ENCODE assay signal across 1 cellular context in the genomic region with DNA sequence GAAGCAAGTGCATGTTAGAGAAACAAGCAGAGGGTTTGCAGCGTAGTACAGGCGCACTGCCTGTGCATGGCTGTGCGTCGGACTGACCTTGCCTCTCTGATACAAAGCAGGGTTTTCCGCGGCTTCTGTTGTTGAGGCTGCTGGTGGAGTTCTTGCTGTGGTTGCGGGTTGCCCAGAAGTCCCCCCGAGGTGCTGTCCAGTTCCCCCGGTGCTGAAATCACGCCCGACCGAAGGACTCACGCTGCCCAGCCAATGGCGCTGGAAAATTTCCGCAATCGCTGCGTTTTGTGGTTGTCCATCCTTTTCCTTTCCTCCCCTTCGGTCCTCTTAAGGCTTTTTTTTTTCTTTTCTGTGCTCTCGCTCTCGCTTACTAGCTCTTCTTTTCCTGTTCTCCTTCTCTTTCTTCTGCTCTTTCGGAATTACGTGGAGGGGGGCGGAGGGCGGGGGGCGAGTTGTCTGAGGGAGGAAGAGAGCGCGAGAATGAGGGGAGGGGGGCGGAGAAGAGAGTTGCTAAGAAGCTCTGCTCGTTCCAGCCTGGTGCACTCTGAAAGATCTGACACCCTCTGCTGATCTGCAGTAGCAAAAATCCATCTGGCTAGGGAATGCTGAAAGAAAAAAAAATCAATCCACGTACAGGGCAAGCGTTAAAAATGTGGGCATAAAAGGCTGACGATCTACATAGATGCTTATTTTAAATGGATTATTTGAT.
TF ChIP-seq lines count a peak whose summit lies in the region.

A gene with protein sequence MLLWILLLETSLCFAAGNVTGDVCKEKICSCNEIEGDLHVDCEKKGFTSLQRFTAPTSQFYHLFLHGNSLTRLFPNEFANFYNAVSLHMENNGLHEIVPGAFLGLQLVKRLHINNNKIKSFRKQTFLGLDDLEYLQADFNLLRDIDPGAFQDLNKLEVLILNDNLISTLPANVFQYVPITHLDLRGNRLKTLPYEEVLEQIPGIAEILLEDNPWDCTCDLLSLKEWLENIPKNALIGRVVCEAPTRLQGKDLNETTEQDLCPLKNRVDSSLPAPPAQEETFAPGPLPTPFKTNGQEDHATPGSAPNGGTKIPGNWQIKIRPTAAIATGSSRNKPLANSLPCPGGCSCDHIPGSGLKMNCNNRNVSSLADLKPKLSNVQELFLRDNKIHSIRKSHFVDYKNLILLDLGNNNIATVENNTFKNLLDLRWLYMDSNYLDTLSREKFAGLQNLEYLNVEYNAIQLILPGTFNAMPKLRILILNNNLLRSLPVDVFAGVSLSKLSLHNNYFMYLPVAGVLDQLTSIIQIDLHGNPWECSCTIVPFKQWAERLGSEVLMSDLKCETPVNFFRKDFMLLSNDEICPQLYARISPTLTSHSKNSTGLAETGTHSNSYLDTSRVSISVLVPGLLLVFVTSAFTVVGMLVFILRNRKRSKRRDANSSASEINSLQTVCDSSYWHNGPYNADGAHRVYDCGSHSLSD (minus strand): TSS at position 558 of the 709 bp plus-strand sequence. CDS start 967 bp downstream, outside the sequence.

TF ChIP-seq in WTC11, 78 proteins besides CTCF, POLR2A, EP300 and RAD21 (continued from another document and continues in another):
- TF ChIP-seq, protein P1, sequence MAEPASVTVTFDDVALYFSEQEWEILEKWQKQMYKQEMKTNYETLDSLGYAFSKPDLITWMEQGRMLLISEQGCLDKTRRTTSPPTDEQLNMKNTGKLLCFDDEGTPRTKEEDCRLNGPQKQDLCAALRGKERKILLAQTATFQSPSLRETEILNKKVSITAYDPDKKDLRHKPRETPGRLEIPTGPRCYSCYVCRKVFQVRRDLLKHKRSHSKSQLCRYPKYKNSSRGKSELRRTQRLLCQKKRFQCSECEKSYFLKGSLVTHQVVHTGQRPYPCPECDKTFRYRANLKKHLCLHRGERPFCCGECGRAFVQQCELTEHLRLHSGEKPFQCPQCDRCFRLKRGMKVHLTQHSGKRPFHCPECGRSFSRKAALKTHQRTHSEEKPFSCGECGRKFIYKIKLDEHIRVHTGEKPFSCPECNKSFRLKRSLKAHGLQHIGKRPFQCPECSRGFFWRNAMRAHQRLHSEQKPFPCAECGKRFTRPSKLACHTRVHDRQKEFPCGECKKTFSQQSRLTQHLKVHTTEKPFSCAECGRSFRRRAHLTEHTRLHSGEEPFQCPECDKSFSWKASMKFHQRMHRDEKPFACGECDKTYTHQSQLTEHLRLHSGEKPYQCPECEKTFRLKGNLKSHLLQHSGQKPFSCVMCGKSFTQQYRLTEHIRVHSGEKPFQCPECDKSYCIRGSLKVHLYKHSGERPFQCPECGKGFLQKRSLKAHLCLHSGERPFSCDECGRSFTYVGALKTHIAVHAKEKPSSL (CRISPR knock-in tag; conservative IDR thresholded peaks at IDR 0.05), result no peak
- TF ChIP-seq JAZF1 (CRISPR knock-in tag; IDR thresholded peaks at IDR 0.05) (no peak), HMGA2 (CRISPR knock-in tag; IDR thresholded peaks at IDR 0.05) (no peak), TCF7 (CRISPR knock-in tag; IDR thresholded peaks at IDR 0.05; ENCODE audit: low read depth) (no peak), RELA (CRISPR knock-in tag; IDR thresholded peaks at IDR 0.05; ENCODE audit: borderline replicate concordance) (no peak), ZNF138 (CRISPR knock-in tag; conservative IDR thresholded peaks at IDR 0.05) (no peak), TEAD1 (CRISPR knock-in tag; IDR thresholded peaks at IDR 0.05) (peak; percentile 79), NR3C1 (CRISPR knock-in tag; conservative IDR thresholded peaks at IDR 0.05; ENCODE audit: low read depth) (no peak), ESRRA (CRISPR knock-in tag; IDR thresholded peaks at IDR 0.05; ENCODE audit: borderline replicate concordance) (peak; percentile 73; the same call in 1 of the 2 replicates), MYBL2 (CRISPR knock-in tag; IDR thresholded peaks at IDR 0.05) (peak; percentile 65; the same call in 1 of the 2 replicates), ZNF121 (CRISPR knock-in tag; IDR thresholded peaks at IDR 0.05) (no peak), ZNF232 (CRISPR knock-in tag; IDR thresholded peaks at IDR 0.05) (peak; percentile 70; the same call in 1 of the 2 replicates), IRF2 (CRISPR knock-in tag; IDR thresholded peaks at IDR 0.05; ENCODE audit: borderline replicate concordance, low read depth) (no peak), SMAD3 (CRISPR knock-in tag; IDR thresholded peaks at IDR 0.05; ENCODE audit: borderline replicate concordance) (peak; percentile 91), ZNF219 (CRISPR knock-in tag; IDR thresholded peaks at IDR 0.05; ENCODE audit: borderline replicate concordance) (0 out of 2 replicates have a peak, but pooled peaks have one; percentile 75), JUN (CRISPR knock-in tag; IDR thresholded peaks at IDR 0.05) (peak; percentile 74; the same call in 1 of the 2 replicates), CREB1 (CRISPR knock-in tag; IDR thresholded peaks at IDR 0.05) (peak; percentile 67; the same call in 1 of the 2 replicates), ELF4 (CRISPR knock-in tag; IDR thresholded peaks at IDR 0.05; ENCODE audit: low read depth) (no peak), FOXP1 (CRISPR knock-in tag; IDR thresholded peaks at IDR 0.05; ENCODE audit: borderline replicate concordance) (peak; percentile 93), CREM (CRISPR knock-in tag; IDR thresholded peaks at IDR 0.05) (no peak)
- TF ChIP-seq, protein P2, sequence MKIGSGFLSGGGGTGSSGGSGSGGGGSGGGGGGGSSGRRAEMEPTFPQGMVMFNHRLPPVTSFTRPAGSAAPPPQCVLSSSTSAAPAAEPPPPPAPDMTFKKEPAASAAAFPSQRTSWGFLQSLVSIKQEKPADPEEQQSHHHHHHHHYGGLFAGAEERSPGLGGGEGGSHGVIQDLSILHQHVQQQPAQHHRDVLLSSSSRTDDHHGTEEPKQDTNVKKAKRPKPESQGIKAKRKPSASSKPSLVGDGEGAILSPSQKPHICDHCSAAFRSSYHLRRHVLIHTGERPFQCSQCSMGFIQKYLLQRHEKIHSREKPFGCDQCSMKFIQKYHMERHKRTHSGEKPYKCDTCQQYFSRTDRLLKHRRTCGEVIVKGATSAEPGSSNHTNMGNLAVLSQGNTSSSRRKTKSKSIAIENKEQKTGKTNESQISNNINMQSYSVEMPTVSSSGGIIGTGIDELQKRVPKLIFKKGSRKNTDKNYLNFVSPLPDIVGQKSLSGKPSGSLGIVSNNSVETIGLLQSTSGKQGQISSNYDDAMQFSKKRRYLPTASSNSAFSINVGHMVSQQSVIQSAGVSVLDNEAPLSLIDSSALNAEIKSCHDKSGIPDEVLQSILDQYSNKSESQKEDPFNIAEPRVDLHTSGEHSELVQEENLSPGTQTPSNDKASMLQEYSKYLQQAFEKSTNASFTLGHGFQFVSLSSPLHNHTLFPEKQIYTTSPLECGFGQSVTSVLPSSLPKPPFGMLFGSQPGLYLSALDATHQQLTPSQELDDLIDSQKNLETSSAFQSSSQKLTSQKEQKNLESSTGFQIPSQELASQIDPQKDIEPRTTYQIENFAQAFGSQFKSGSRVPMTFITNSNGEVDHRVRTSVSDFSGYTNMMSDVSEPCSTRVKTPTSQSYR (CRISPR knock-in tag; IDR thresholded peaks at IDR 0.05), result no peak; the same call in 1 of the 2 replicates
- TF ChIP-seq, protein P3, sequence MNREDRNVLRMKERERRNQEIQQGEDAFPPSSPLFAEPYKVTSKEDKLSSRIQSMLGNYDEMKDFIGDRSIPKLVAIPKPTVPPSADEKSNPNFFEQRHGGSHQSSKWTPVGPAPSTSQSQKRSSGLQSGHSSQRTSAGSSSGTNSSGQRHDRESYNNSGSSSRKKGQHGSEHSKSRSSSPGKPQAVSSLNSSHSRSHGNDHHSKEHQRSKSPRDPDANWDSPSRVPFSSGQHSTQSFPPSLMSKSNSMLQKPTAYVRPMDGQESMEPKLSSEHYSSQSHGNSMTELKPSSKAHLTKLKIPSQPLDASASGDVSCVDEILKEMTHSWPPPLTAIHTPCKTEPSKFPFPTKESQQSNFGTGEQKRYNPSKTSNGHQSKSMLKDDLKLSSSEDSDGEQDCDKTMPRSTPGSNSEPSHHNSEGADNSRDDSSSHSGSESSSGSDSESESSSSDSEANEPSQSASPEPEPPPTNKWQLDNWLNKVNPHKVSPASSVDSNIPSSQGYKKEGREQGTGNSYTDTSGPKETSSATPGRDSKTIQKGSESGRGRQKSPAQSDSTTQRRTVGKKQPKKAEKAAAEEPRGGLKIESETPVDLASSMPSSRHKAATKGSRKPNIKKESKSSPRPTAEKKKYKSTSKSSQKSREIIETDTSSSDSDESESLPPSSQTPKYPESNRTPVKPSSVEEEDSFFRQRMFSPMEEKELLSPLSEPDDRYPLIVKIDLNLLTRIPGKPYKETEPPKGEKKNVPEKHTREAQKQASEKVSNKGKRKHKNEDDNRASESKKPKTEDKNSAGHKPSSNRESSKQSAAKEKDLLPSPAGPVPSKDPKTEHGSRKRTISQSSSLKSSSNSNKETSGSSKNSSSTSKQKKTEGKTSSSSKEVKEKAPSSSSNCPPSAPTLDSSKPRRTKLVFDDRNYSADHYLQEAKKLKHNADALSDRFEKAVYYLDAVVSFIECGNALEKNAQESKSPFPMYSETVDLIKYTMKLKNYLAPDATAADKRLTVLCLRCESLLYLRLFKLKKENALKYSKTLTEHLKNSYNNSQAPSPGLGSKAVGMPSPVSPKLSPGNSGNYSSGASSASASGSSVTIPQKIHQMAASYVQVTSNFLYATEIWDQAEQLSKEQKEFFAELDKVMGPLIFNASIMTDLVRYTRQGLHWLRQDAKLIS (CRISPR knock-in tag; IDR thresholded peaks at IDR 0.05; ENCODE audit: borderline replicate concordance), result no peak
- TF ChIP-seq, protein P4, sequence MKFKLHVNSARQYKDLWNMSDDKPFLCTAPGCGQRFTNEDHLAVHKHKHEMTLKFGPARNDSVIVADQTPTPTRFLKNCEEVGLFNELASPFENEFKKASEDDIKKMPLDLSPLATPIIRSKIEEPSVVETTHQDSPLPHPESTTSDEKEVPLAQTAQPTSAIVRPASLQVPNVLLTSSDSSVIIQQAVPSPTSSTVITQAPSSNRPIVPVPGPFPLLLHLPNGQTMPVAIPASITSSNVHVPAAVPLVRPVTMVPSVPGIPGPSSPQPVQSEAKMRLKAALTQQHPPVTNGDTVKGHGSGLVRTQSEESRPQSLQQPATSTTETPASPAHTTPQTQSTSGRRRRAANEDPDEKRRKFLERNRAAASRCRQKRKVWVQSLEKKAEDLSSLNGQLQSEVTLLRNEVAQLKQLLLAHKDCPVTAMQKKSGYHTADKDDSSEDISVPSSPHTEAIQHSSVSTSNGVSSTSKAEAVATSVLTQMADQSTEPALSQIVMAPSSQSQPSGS (CRISPR knock-in tag; IDR thresholded peaks at IDR 0.05; ENCODE audit: borderline replicate concordance, low read depth), result no peak; the same call in 1 of the 2 replicates
- TF ChIP-seq, protein P5, sequence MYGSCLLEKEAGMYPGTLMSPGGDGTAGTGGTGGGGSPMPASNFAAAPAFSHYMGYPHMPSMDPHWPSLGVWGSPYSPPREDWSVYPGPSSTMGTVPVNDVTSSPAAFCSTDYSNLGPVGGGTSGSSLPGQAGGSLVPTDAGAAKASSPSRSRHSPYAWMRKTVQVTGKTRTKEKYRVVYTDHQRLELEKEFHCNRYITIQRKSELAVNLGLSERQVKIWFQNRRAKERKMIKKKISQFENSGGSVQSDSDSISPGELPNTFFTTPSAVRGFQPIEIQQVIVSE (CRISPR knock-in tag; IDR thresholded peaks at IDR 0.05; ENCODE audit: borderline replicate concordance), result no peak
- TF ChIP-seq, protein P6, sequence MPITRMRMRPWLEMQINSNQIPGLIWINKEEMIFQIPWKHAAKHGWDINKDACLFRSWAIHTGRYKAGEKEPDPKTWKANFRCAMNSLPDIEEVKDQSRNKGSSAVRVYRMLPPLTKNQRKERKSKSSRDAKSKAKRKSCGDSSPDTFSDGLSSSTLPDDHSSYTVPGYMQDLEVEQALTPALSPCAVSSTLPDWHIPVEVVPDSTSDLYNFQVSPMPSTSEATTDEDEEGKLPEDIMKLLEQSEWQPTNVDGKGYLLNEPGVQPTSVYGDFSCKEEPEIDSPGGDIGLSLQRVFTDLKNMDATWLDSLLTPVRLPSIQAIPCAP (CRISPR knock-in tag; IDR thresholded peaks at IDR 0.05), result peak; percentile 57; the same call in 1 of the 2 replicates
- TF ChIP-seq, protein P7, sequence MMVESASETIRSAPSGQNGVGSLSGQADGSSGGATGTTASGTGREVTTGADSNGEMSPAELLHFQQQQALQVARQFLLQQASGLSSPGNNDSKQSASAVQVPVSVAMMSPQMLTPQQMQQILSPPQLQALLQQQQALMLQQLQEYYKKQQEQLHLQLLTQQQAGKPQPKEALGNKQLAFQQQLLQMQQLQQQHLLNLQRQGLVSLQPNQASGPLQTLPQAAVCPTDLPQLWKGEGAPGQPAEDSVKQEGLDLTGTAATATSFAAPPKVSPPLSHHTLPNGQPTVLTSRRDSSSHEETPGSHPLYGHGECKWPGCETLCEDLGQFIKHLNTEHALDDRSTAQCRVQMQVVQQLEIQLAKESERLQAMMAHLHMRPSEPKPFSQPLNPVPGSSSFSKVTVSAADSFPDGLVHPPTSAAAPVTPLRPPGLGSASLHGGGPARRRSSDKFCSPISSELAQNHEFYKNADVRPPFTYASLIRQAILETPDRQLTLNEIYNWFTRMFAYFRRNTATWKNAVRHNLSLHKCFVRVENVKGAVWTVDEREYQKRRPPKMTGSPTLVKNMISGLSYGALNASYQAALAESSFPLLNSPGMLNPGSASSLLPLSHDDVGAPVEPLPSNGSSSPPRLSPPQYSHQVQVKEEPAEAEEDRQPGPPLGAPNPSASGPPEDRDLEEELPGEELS (CRISPR knock-in tag; IDR thresholded peaks at IDR 0.05), result peak; percentile 91
- TF ChIP-seq, protein P8, sequence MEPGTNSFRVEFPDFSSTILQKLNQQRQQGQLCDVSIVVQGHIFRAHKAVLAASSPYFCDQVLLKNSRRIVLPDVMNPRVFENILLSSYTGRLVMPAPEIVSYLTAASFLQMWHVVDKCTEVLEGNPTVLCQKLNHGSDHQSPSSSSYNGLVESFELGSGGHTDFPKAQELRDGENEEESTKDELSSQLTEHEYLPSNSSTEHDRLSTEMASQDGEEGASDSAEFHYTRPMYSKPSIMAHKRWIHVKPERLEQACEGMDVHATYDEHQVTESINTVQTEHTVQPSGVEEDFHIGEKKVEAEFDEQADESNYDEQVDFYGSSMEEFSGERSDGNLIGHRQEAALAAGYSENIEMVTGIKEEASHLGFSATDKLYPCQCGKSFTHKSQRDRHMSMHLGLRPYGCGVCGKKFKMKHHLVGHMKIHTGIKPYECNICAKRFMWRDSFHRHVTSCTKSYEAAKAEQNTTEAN (CRISPR knock-in tag; IDR thresholded peaks at IDR 0.05), result peak; percentile 65; the same call in 1 of the 2 replicates
- TF ChIP-seq, protein P9, sequence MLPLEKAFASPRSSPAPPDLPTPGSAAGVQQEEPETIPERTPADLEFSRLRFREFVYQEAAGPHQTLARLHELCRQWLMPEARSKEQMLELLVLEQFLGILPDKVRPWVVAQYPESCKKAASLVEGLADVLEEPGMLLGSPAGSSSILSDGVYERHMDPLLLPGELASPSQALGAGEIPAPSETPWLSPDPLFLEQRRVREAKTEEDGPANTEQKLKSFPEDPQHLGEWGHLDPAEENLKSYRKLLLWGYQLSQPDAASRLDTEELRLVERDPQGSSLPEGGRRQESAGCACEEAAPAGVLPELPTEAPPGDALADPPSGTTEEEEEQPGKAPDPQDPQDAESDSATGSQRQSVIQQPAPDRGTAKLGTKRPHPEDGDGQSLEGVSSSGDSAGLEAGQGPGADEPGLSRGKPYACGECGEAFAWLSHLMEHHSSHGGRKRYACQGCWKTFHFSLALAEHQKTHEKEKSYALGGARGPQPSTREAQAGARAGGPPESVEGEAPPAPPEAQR (CRISPR knock-in tag; IDR thresholded peaks at IDR 0.05), result no peak
